8 cellular contexts compared by ENCODE assay signal in the genomic region with DNA sequence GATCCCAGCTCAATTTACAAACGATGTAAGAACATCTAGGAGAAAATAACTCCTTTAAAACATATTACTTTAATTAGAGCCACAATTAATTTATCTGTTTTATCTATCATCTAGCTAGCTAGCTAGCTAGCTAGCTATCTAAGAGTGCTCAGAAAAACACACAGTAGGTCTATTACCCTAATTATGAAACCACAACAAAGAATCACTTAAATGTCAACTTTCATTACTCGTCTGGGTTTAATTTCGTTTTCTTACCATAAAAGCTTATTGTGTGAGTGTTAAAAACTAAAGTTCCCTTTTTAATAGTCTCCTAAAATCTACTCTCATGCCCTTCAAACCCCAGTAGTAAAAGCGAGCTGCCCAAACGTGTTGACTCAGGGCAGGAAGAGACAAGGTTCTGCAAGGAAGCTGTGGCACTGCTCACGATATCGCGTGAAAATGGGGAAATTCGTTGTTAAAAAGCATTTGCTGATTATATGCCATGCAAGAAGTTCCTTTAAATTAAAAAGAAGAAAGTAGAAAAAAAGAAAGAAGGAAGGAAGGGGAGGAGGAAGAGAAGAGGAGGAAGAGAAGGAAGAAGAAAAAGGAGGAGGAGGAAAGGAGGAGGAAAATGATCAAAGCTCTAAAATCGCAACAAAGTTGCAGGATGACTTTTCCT. TPM values are rescaled to one million over a fixed set of nuclear protein-coding genes. Genes with fewer than 3 reads are reported as not detected.
DNase-seq lines count a peak whose midpoint lies in the region; ATAC-seq and TF ChIP-seq lines count a peak whose summit lies in the region.

No MANE protein-coding gene starts in this region.

- peak overlapping the region; percentile 75 to 77 for H3K27ac ChIP-seq in prostate gland

- H3K4me1 ChIP-seq in prostate gland (replicated peaks): no peaks in the 10 kb centered on the region

- H3K36me3 ChIP-seq in prostate gland: no peaks in the 10 kb centered on the region

- no peaks in the 10 kb centered on the region for H3K9me3 ChIP-seq in prostate gland

- DNase-seq in NCI-H1417 (lab: John Stamatoyannopoulos, UW): peak in 2 of 3 experiments; percentile 28 to 69
- no peak for DNase-seq in NCI-H1417 treated with DMSO at 0.1 percent for 48 hours (lab: John Stamatoyannopoulos, UW)
- peak; percentile 44 for DNase-seq in NCI-H1105 treated with DMSO at 0.1 percent for 48 hours (lab: John Stamatoyannopoulos, UW)
- DNase-seq in activated T-cell treated with anti-CD3 and anti-CD28 coated beads, Interleukin-2, amount 50 U/mL, for 48 hours: peak; percentile 34 to 37
- peak; percentile 28 for DNase-seq in globus pallidus (ENCODE audit: low spot score)
- DNase-seq in prostate gland (ENCODE audit: low spot score): no peak
- no peak for DNase-seq in left lobe of liver (ENCODE audit: low spot score)

- 8% methylated on average over 10 of the region's 10 CpGs for WGBS in prostate gland

- no peak for TF ChIP-seq POLR2A in prostate gland (IDR thresholded peaks at IDR 0.05)

- no peaks in the 10 kb centered on the region for H3K27me3 ChIP-seq in prostate gland (replicated peaks; ENCODE audit: insufficient read depth)

- ATAC-seq in left lobe of liver: no peak
- no peak for ATAC-seq in GM21367 (IDR thresholded peaks at IDR 0.05; ENCODE audit: unreplicated experiment)

- intact Hi-C loops in prostate gland (cut with DNase I): no loop called here

- H3K4me3 ChIP-seq in prostate gland: peak overlapping the region; percentile 49

- TF ChIP-seq CTCF in prostate gland (IDR thresholded peaks at IDR 0.05): no peak

RNA-seq across cellular contexts. Expression of a gene that starts 0.6 kb away (rescaled TPM):
- total RNA-seq in prostate gland (100 to 1,000 TPM in 1 of 2 donors, 10 to 100 TPM in 1; 12.0 to 282 TPM), left lobe of liver (93.4 TPM)

Comparison
In these comparisons a context has a peak if more than half of its experiments do, and no peak if none do; other contexts are left out.
1. DNase-seq: peak in NCI-H1417 (2 of 3), NCI-H1105 treated with DMSO at 0.1 percent for 48 hours (single experiment), activated T-cell treated with anti-CD3 and anti-CD28 coated beads, Interleukin-2, amount 50 U/mL, for 48 hours (2 of 2) and globus pallidus (single experiment); none in NCI-H1417 treated with DMSO at 0.1 percent for 48 hours (single experiment), prostate gland (single experiment) and left lobe of liver (single experiment).